In genomic region chr7:514242-514641, GRCh38 we compare ENCODE assay signal across 15 cellular contexts. TPM values are rescaled to one million over a fixed set of nuclear protein-coding genes. Genes with fewer than 3 reads are reported as not detected.
DNase-seq lines count a peak whose midpoint lies in the region; ATAC-seq and TF ChIP-seq lines count a peak whose summit lies in the region.
"Had no signal": no experiment of that assay in that cellular context is flagged by ENCODE, and none has a peak within 500 bp of the region (broad histone marks: within the 10 kb centered on the region; RNA-seq: fewer than 3 reads in every experiment).

No MANE protein-coding gene starts in this region.

- DNase-seq in heart left ventricle, result no peak
- DNase-seq in Right ventricle myocardium inferior (ENCODE audit: missing footprints), result no peak
- DNase-seq in mammary epithelial cell, result no peak
- no peak for DNase-seq in osteoblast (ENCODE audit: insufficient read length, low spot score, missing footprints)
- DNase-seq in type B pancreatic cell (ENCODE audit: extremely low spot score, unreplicated experiment), result no peak
- DNase-seq in stimulated activated CD4-positive, alpha-beta T cell treated with anti-CD3 and anti-CD28 coated beads, Interleukin-12 subunit alpha, Interleukin-12 subunit beta, amount 100 ng/mL, for 4 hours, result no peak
- no peak for DNase-seq in cerebellum (ENCODE audit: low spot score)
- no peak for DNase-seq in Caco-2
- DNase-seq: Calu3; effector memory CD8-positive, alpha-beta T cell; GDM1 had no signal

- peaks cover 91% of the 10 kb centered on the region for H3K79me2 ChIP-seq in mammary epithelial cell (ENCODE audit: insufficient read depth, low read length)
- peaks cover 75% of the 10 kb centered on the region for H3K79me2 ChIP-seq in osteoblast (ENCODE audit: insufficient read depth, low read length)

- H3K4me2 ChIP-seq in mammary epithelial cell (ENCODE audit: insufficient read depth, low read depth, low read length), result peak overlapping the region; percentile 74
- H3K4me2 ChIP-seq in osteoblast (ENCODE audit: insufficient read depth, low read length), result peak overlapping the region; percentile 54
- H3K4me2 ChIP-seq: KMS-11 had no signal

- peak overlapping the region; percentile 54 for H3K4me3 Mint-ChIP-seq in type B pancreatic cell
- no peak overlapping the region for H3K4me3 Mint-ChIP-seq in Caco-2 (ENCODE audit: unreplicated experiment)

- no peak overlapping the region for H3K9ac ChIP-seq in mammary epithelial cell (ENCODE audit: insufficient read depth, low read length)
- H3K9ac ChIP-seq: KMS-11 had no signal

- POLR2A ChIA-PET in Caco-2 (lab: Charles Lee), result no interaction called here

- peak overlapping the region in 9 of 12 donors; percentile 1 to 97 (median 35) for H3K27ac ChIP-seq in heart left ventricle
- H3K27ac ChIP-seq in mammary epithelial cell (ENCODE audit: insufficient read depth, low read depth, low read length), result peak overlapping the region; percentile 21
- peak overlapping the region; percentile 87 for H3K27ac ChIP-seq in osteoblast (ENCODE audit: low read depth, low read length)
- H3K27ac ChIP-seq: foreskin keratinocyte, KMS-11, SJCRH30 had no signal

- peaks cover 0 to 67% (median 25%) of the 10 kb centered on the region in 12 donors for H3K4me1 ChIP-seq in heart left ventricle
- peaks cover 50% of the 10 kb centered on the region for H3K4me1 ChIP-seq in mammary epithelial cell (ENCODE audit: insufficient read depth, low read length)
- peaks cover 30% of the 10 kb centered on the region for H3K4me1 ChIP-seq in osteoblast (ENCODE audit: insufficient read depth, low read length)
- peaks cover 18% of the 10 kb centered on the region; the same call in 1 of the 2 replicates for H3K4me1 ChIP-seq in Caco-2

- TF ChIP-seq CTCF in heart left ventricle (IDR thresholded peaks at IDR 0.05), result no peak
- no peak for TF ChIP-seq CTCF in mammary epithelial cell (conservative IDR thresholded peaks at IDR 0.05 in 1 of 2, IDR thresholded peaks at IDR 0.05 in 1 of 2; ENCODE audit: extremely low read depth in 1 of 2, insufficient read depth in 1 of 2, low read depth in 1 of 2, low read length in 2 of 2)
- no peak for TF ChIP-seq CTCF in osteoblast (IDR thresholded peaks at IDR 0.05; ENCODE audit: extremely low read depth, low read depth, low read length)
- no peak for TF ChIP-seq CTCF in type B pancreatic cell (conservative IDR thresholded peaks at IDR 0.05)
- no peak for TF ChIP-seq CTCF in Caco-2 (IDR thresholded peaks at IDR 0.05; ENCODE audit: insufficient read depth in 1 of 2, low read depth in 1 of 2, low read length in 1 of 2, severe bottlenecking in 1 of 2, unreplicated experiment in 1 of 2)

- dilution Hi-C loops in mammary epithelial cell (cut with HindIII; ENCODE audit: low sequenced_read_pairs), result no loop called here

- H3K4me3 ChIP-seq in heart left ventricle, result peak overlapping the region in 1 of 12 donors; percentile 13
- no peak overlapping the region for H3K4me3 ChIP-seq in mammary epithelial cell (replicated peaks in 1 of 3; ENCODE audit: insufficient read depth in 1 of 3, low read depth in 2 of 3, low read length in 3 of 3)
- H3K4me3 ChIP-seq in osteoblast (ENCODE audit: insufficient read depth, low read length), result no peak overlapping the region
- no peak overlapping the region for H3K4me3 ChIP-seq in Caco-2 (ENCODE audit: low read depth, low read length)
- H3K4me3 ChIP-seq: SJCRH30 had no signal

- H3K27me3 Mint-ChIP-seq in type B pancreatic cell (peaks cover 28% of the 10 kb centered on the region), Caco-2 (ENCODE audit: insufficient read depth, unreplicated experiment) (no peaks in the 10 kb centered on the region)

- H3K27ac Mint-ChIP-seq in type B pancreatic cell (no peak overlapping the region), Caco-2 (ENCODE audit: unreplicated experiment) (no peak overlapping the region)
- H3K27ac Mint-ChIP-seq: immature natural killer cell had no signal

- H3K4me1 Mint-ChIP-seq in type B pancreatic cell (ENCODE audit: unreplicated experiment), result peaks cover 13% of the 10 kb centered on the region
- H3K4me1 Mint-ChIP-seq in Caco-2 (ENCODE audit: low read depth, unreplicated experiment), result peaks cover 6% of the 10 kb centered on the region

- intact Hi-C loops in heart left ventricle (cut with DNase I), result loop anchor here in 5 of 10 donors (5.0 to 10.0 kb wide), 5 partner anchors 141 to 361 kb away; partner anchors contain the start of gene GET4 (in 1 of the 5)
- intact Hi-C loops in Right ventricle myocardium inferior (cut with DNase I), result no loop called here
- intact Hi-C loops in mammary epithelial cell (cut with micrococcal nuclease), result no loop called here
- intact Hi-C loops in Caco-2 (cut with micrococcal nuclease; ENCODE audit: unreplicated experiment), result no loop called here

- ATAC-seq in heart left ventricle, result no peak
- ATAC-seq in Right ventricle myocardium inferior, result no peak

- TF ChIP-seq POLR2A in heart left ventricle (IDR thresholded peaks at IDR 0.05), result no peak

- in situ Hi-C loops in mammary epithelial cell (cut with MboI; ENCODE audit: low sequenced_read_pairs in 2 of 2), result loop anchor here in 1 of 2 donors (10.0 kb wide), 2 partner anchors 179 to 261 kb away; no protein-coding TSS in a partner anchor

- H3K36me3 ChIP-seq in heart left ventricle, result peaks cover 0 to 28% (median 17%) of the 10 kb centered on the region in 9 donors
- H3K36me3 ChIP-seq in mammary epithelial cell (ENCODE audit: insufficient read depth, low read length), result no peaks in the 10 kb centered on the region
- peaks cover 14% of the 10 kb centered on the region for H3K36me3 ChIP-seq in osteoblast (ENCODE audit: insufficient read depth, low read length)
- H3K36me3 ChIP-seq in Caco-2 (ENCODE audit: control insufficient read depth, insufficient read depth, low read length), result no peaks in the 10 kb centered on the region; the same call in 1 of the 2 replicates
- H3K36me3 ChIP-seq: SJCRH30 had no signal

- no peaks in the 10 kb centered on the region for H3K9me3 ChIP-seq in heart left ventricle
- H3K9me3 ChIP-seq in mammary epithelial cell (replicated peaks; ENCODE audit: insufficient read depth, low read length), result no peaks in the 10 kb centered on the region
- no peaks in the 10 kb centered on the region for H3K9me3 ChIP-seq in osteoblast (ENCODE audit: low read depth, low read length)
- no peaks in the 10 kb centered on the region for H3K9me3 ChIP-seq in Caco-2
- H3K9me3 ChIP-seq: SJCRH30 had no signal

- H2AFZ ChIP-seq in mammary epithelial cell (ENCODE audit: low read depth, low read length), result no peak overlapping the region
- H2AFZ ChIP-seq in osteoblast (ENCODE audit: low read length), result peak overlapping the region; percentile 82

- H3K27me3 ChIP-seq in heart left ventricle, result peaks cover 0 to 23% (median 0%) of the 10 kb centered on the region in 9 donors
- H3K27me3 ChIP-seq in mammary epithelial cell (ENCODE audit: insufficient read depth, low read length), result no peaks in the 10 kb centered on the region
- no peaks in the 10 kb centered on the region for H3K27me3 ChIP-seq in osteoblast (ENCODE audit: insufficient read depth, low read length)
- no peaks in the 10 kb centered on the region for H3K27me3 ChIP-seq in Caco-2 (replicated peaks; ENCODE audit: control insufficient read depth, insufficient read depth, low read length)
- H3K27me3 ChIP-seq: foreskin keratinocyte, SJCRH30 had no signal

- no TSS peak for BruUV-seq in mammary epithelial cell (replicated peaks; lab: Mats Ljungman, UMichigan)
- BruUV-seq in Caco-2 (replicated peaks; lab: Mats Ljungman, UMichigan), result no TSS peak

- CTCF ChIA-PET in mammary epithelial cell (lab: Charles Lee; ENCODE audit: low non-redundant PET), result interaction anchor here (0.6 kb wide), 1 partner anchor 43 kb away, joined by 3 read pairs; no protein-coding TSS in a partner anchor
- CTCF ChIA-PET in Caco-2 (lab: Charles Lee), result interaction anchor here (0.8 kb wide), 1 partner anchor 181 kb away, joined by 9 read pairs; no protein-coding TSS in a partner anchor

- no peaks in the 10 kb centered on the region for H3K9me3 Mint-ChIP-seq in type B pancreatic cell
- no peaks in the 10 kb centered on the region for H3K9me3 Mint-ChIP-seq in Caco-2 (ENCODE audit: unreplicated experiment)
- H3K9me3 Mint-ChIP-seq: effector memory CD8-positive, alpha-beta T cell; immature natural killer cell had no signal

- no peaks in the 10 kb centered on the region for H4K20me1 ChIP-seq in mammary epithelial cell (ENCODE audit: insufficient read depth, low read length)
- H4K20me1 ChIP-seq in osteoblast (ENCODE audit: insufficient read depth, low read length), result peaks cover 13% of the 10 kb centered on the region

- H3K36me3 Mint-ChIP-seq in type B pancreatic cell, result peaks cover 5% of the 10 kb centered on the region
- H3K36me3 Mint-ChIP-seq in Caco-2 (ENCODE audit: insufficient read depth, unreplicated experiment), result peaks cover 54% of the 10 kb centered on the region
- H3K36me3 Mint-ChIP-seq: immature natural killer cell had no signal

- 67 to 87% (median 80%) methylated on average over 6 to 10 of the region's 10 CpGs for WGBS in heart left ventricle, 4 donors
- 67% methylated on average over 10 of the region's 10 CpGs for WGBS in mammary epithelial cell (ENCODE audit: low coverage, missing lambda C conversion rate)

RNA-seq across cellular contexts. Expression of gene PDGFA, which starts 5.4 kb away (rescaled TPM):
- total RNA-seq in heart left ventricle (10 to 100 TPM; 19.4 to 50.9 (median 23.3) TPM), Right ventricle myocardium inferior (37.2 TPM), mammary epithelial cell (100 to 1,000 TPM in 1 of 2 donors, 10 to 100 TPM in 1; 60.5 to 167 TPM), osteoblast (32.6 and 35.9 TPM in 2 replicates), type B pancreatic cell (ENCODE audit: low replicate concordance) (28.1 and 49.7 TPM in 2 replicates), cerebellum (14.5 TPM), Caco-2 (2022) (76.8 and 78.5 TPM in 2 replicates)
- polyA plus RNA-seq in heart left ventricle (10 to 100 TPM; 11.8 to 17.9 TPM), mammary epithelial cell (29.2 TPM)
- polyA minus RNA-seq in mammary epithelial cell, result 93.4 TPM

Comparison
In these comparisons a context has a peak if more than half of its experiments do, and no peak if none do; other contexts are left out.
1. H3K27ac ChIP-seq: peak in every context shown above with its lines; median percentile 87 in osteoblast; 35 in heart left ventricle; 21 in mammary epithelial cell.